In the genomic region with DNA sequence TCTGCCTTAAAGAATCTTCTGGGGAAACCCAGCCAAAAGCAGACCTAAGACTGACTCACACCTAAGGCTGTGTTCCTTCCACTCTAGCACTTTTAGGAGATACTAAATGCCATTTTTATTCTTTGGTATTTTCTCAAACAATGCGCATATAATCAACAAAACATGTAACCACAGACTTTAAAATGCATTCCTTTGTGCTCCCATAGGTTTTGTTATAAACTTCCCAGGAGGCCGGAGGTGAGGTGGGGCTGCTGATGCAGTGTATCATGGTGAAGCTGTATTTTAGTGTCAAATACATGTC, we compare ENCODE assay signal across 22 cellular contexts.
"Had no signal": no experiment of that assay in that cellular context is flagged by ENCODE, and none has a peak within 500 bp of the region (broad histone marks: within the 10 kb centered on the region; RNA-seq: fewer than 3 reads in every experiment).

No MANE protein-coding gene starts in this region.

- DNase-seq: cortex of kidney; dorsolateral prefrontal cortex; effector CD8-positive, alpha-beta T cell; foreskin fibroblast; glutamatergic neuron; left colon; mesenchymal stem cell; midbrain; retina; right lobe of liver; stimulated activated CD4-positive, alpha-beta T cell treated with anti-CD3 and anti-CD28 coated beads, Interleukin-4, amount 100 ng/mL, for 1 hour; stimulated activated CD8-positive, alpha-beta memory T cell treated with anti-CD3 and anti-CD28 coated beads, Interleukin-4, amount 100 ng/mL, for 48 hours; stimulated activated naive CD8-positive, alpha-beta T cell treated with anti-CD3 and anti-CD28 coated beads, Interleukin-15, Interleukin-2, amounts not matched to agents 100 U/mL and 50 U/mL, for 24 hours; thyroid gland had no signal

- H3K4me3 ChIP-seq: dorsolateral prefrontal cortex, gastroesophageal sphincter, lung, prostate gland, right lobe of liver, suprapubic skin, thyroid gland had no signal

- H3K9me3 ChIP-seq: gastroesophageal sphincter, prostate gland, right lobe of liver, suprapubic skin, thyroid gland had no signal

- ATAC-seq: esophagus mucosa; gastroesophageal sphincter; left colon; natural killer cell treated with Interleukin-12 subunit alpha and Interleukin-12 subunit beta and Interleukin-15 and Interleukin-18, amount 100 ng/mL, for 72 hours; right lobe of liver; stimulated activated effector memory CD8-positive, alpha-beta T cell treated with anti-CD3 and anti-CD28 coated beads, Interleukin-12 subunit alpha, Interleukin-12 subunit beta, amount 100 ng/mL, for 72 hours; stimulated activated naive CD8-positive, alpha-beta T cell treated with anti-CD3 and anti-CD28 coated beads, Interleukin-15, Interleukin-2, amounts not matched to agents 100 U/mL and 50 U/mL, for 24 hours had no signal

- H3K36me3 ChIP-seq: gastroesophageal sphincter, prostate gland, right lobe of liver, suprapubic skin, thyroid gland had no signal

- H3K9ac ChIP-seq: parathyroid adenoma had no signal

- H3K4me1 ChIP-seq: parathyroid adenoma, prostate gland, right lobe of liver, suprapubic skin, thyroid gland had no signal

- H3K27me3 ChIP-seq: dorsolateral prefrontal cortex, gastroesophageal sphincter, right lobe of liver, suprapubic skin, thyroid gland had no signal
